Comparison of ENCODE assay signal across 15 cellular contexts in the genomic region with DNA sequence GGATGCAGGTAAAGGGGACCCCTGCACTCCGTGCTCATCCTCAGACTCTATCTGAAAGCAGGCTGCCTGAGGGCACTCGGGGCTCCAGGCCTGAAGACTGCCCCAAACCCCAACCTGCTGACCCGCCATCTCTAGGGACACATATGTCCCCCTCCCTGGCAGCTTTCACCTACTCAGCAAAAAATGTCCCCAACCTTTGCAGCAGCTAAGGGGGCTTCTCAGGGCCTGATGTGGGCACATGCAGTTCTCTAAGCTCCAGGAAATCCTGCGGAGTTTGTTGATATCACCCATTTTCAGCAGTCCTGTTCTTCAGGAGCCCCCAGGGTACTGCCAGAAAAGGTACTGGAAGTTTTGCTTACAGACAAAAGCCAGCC. TPM values are rescaled to one million over a fixed set of nuclear protein-coding genes. Genes with fewer than 3 reads are reported as not detected.
DNase-seq lines count a peak whose midpoint lies in the region; ATAC-seq, FAIRE-seq and TF ChIP-seq lines count a peak whose summit lies in the region.
"Had no signal": no experiment of that assay in that cellular context is flagged by ENCODE, and none has a peak within 500 bp of the region (broad histone marks: within the 10 kb centered on the region; RNA-seq: fewer than 3 reads in every experiment).

No MANE protein-coding gene starts in this region.

- TF ChIP-seq CTCF in OCI-LY1 (IDR thresholded peaks at IDR 0.05; ENCODE audit: low read length), result no peak
- no peak for TF ChIP-seq CTCF in bronchial epithelial cell (IDR thresholded peaks at IDR 0.05; ENCODE audit: insufficient read depth, low read length, severe bottlenecking)
- no peak for TF ChIP-seq CTCF in osteoblast (IDR thresholded peaks at IDR 0.05; ENCODE audit: extremely low read depth, low read depth, low read length)

- no peak overlapping the region for H3K4me2 ChIP-seq in OCI-LY1 (ENCODE audit: low read length)
- H3K4me2 ChIP-seq in osteoblast (ENCODE audit: insufficient read depth, low read length), result no peak overlapping the region
- H3K4me2 ChIP-seq: BLaER1 treated with 17β-estradiol and CSF1 and Interleukin-3, amounts not matched to agents 10 nM and 100 nM had no signal

- H3K9me3 Mint-ChIP-seq in activated CD4-positive, alpha-beta memory T cell treated with anti-CD3 and anti-CD28 coated beads for 36 hours, result no peaks in the 10 kb centered on the region
- H3K9me3 Mint-ChIP-seq: CD4-positive, CD25-positive, alpha-beta regulatory T cell had no signal

- FAIRE-seq in GM12892 (lab: Jason Lieb, UNC) (no peak), bronchial epithelial cell (lab: Jason Lieb, UNC) (peak; percentile 28)
- FAIRE-seq: H54 had no signal

- H3K9me3 ChIP-seq in OCI-LY1 (ENCODE audit: low read length) (no peaks in the 10 kb centered on the region), osteoblast (ENCODE audit: low read depth, low read length) (no peaks in the 10 kb centered on the region)
- H3K9me3 ChIP-seq: BLaER1 treated with 17β-estradiol and CSF1 and Interleukin-3, amounts not matched to agents 10 nM and 100 nM had no signal

- H3K27ac ChIP-seq in OCI-LY1 (ENCODE audit: low read depth, low read length, poor library complexity, severe bottlenecking) (peak overlapping the region; percentile 61), osteoblast (ENCODE audit: low read depth, low read length) (no peak overlapping the region)
- H3K27ac ChIP-seq: BLaER1 treated with 17β-estradiol and CSF1 and Interleukin-3, amounts not matched to agents 10 nM and 100 nM had no signal

- H4K20me1 ChIP-seq in OCI-LY1 (ENCODE audit: insufficient read depth, low read length), result no peaks in the 10 kb centered on the region
- peaks cover 11% of the 10 kb centered on the region for H4K20me1 ChIP-seq in osteoblast (ENCODE audit: insufficient read depth, low read length)

- H3K79me2 ChIP-seq in OCI-LY1 (ENCODE audit: insufficient read depth, low read length) (peaks cover 15% of the 10 kb centered on the region), osteoblast (ENCODE audit: insufficient read depth, low read length) (peaks cover 45% of the 10 kb centered on the region)

- peaks cover 15% of the 10 kb centered on the region for H3K36me3 Mint-ChIP-seq in activated CD4-positive, alpha-beta memory T cell treated with anti-CD3 and anti-CD28 coated beads for 36 hours

- H3K4me1 Mint-ChIP-seq in activated CD4-positive, alpha-beta memory T cell treated with anti-CD3 and anti-CD28 coated beads for 36 hours (ENCODE audit: low read depth), result peaks cover 25% of the 10 kb centered on the region

- H3K4me3 Mint-ChIP-seq in activated CD4-positive, alpha-beta memory T cell treated with anti-CD3 and anti-CD28 coated beads for 36 hours, result no peak overlapping the region

- H2AFZ ChIP-seq in OCI-LY1 (ENCODE audit: low read length) (no peak overlapping the region), osteoblast (ENCODE audit: low read length) (no peak overlapping the region)

- H3F3A ChIP-seq in OCI-LY1 (ENCODE audit: insufficient read depth, low read length), result no peaks in the 10 kb centered on the region

- CTCF ChIA-PET in activated CD4-positive, alpha-beta memory T cell treated with anti-CD3 and anti-CD28 coated beads for 36 hours (lab: Charles Lee), result interaction anchor here (1.0 to 2.3 kb wide), 4 partner anchors 10 to 38 kb away, joined by 3 to 5 read pairs (median 4); partner anchors contain the start of genes EHMT1 and MRPL41

- H3K27me3 Mint-ChIP-seq in activated CD4-positive, alpha-beta memory T cell treated with anti-CD3 and anti-CD28 coated beads for 36 hours, result no peaks in the 10 kb centered on the region
- H3K27me3 Mint-ChIP-seq: CD4-positive, CD25-positive, alpha-beta regulatory T cell had no signal

- H3K9me2 ChIP-seq in OCI-LY1 (ENCODE audit: low read depth, low read length), result no peaks in the 10 kb centered on the region

- H3K36me3 ChIP-seq in OCI-LY1 (ENCODE audit: insufficient read depth, low read length), result peaks cover 51% of the 10 kb centered on the region
- peaks cover 22% of the 10 kb centered on the region for H3K36me3 ChIP-seq in bronchial epithelial cell (ENCODE audit: control insufficient read depth, insufficient read depth, low read length)
- H3K36me3 ChIP-seq in osteoblast (ENCODE audit: insufficient read depth, low read length), result peaks cover 21% of the 10 kb centered on the region

- DNase-seq in GM12892 (ENCODE audit: insufficient read length), result no peak
- DNase-seq in bronchial epithelial cell (ENCODE audit: low read depth), result no peak
- peak; percentile 44 for DNase-seq in osteoblast (ENCODE audit: insufficient read length, low spot score, missing footprints)
- DNase-seq in dedifferentiated amniotic fluid mesenchymal stem cell (ENCODE audit: extremely low spot score), result no peak
- DNase-seq in activated CD4-positive, alpha-beta memory T cell treated with anti-CD3 and anti-CD28 coated beads for 36 hours, result no peak
- DNase-seq in GDM1 (lab: John Stamatoyannopoulos, UW), result no peak
- DNase-seq in left lobe of liver (ENCODE audit: low spot score), result no peak
- DNase-seq: AML-193; Calu3; CD4-positive, CD25-positive, alpha-beta regulatory T cell; DMS 273 treated with DMSO at 0.1 percent for 48 hours had no signal

- intact Hi-C loops in activated CD4-positive, alpha-beta memory T cell treated with anti-CD3 and anti-CD28 coated beads for 36 hours (cut with micrococcal nuclease), result no loop called here

- H3K4me1 ChIP-seq in OCI-LY1 (ENCODE audit: insufficient read depth, low read length, severe bottlenecking), result peaks cover 38% of the 10 kb centered on the region
- H3K4me1 ChIP-seq in osteoblast (ENCODE audit: insufficient read depth, low read length), result peaks cover 16% of the 10 kb centered on the region

- no peak overlapping the region for H3K4me3 ChIP-seq in OCI-LY1 (ENCODE audit: low read depth, low read length, poor library complexity, severe bottlenecking)
- H3K4me3 ChIP-seq in bronchial epithelial cell (ENCODE audit: low read depth, low read length), result no peak overlapping the region
- H3K4me3 ChIP-seq in osteoblast (ENCODE audit: insufficient read depth, low read length), result no peak overlapping the region
- H3K4me3 ChIP-seq: BLaER1 treated with 17β-estradiol and CSF1 and Interleukin-3, amounts not matched to agents 10 nM and 100 nM had no signal

- POLR2A ChIA-PET in activated CD4-positive, alpha-beta memory T cell treated with anti-CD3 and anti-CD28 coated beads for 36 hours (lab: Charles Lee), result no interaction called here

- no peak overlapping the region for H3K9ac ChIP-seq in OCI-LY1 (ENCODE audit: low read length)

- TF ChIP-seq POLR2A in GM12892 (IDR thresholded peaks at IDR 0.05; ENCODE audit: low read depth, low read length), result 0 out of 2 replicates have a peak, but pooled peaks have one; percentile 2

- H3K27me3 ChIP-seq in OCI-LY1 (ENCODE audit: insufficient read depth, low read length), result no peaks in the 10 kb centered on the region
- no peaks in the 10 kb centered on the region for H3K27me3 ChIP-seq in bronchial epithelial cell (ENCODE audit: control insufficient read depth, insufficient read depth, low read length)
- no peaks in the 10 kb centered on the region for H3K27me3 ChIP-seq in osteoblast (ENCODE audit: insufficient read depth, low read length)
- H3K27me3 ChIP-seq: BLaER1 treated with 17β-estradiol and CSF1 and Interleukin-3, amounts not matched to agents 10 nM and 100 nM had no signal

- ATAC-seq in left lobe of liver, result no peak
- ATAC-seq: HCT116 had no signal

- no peak overlapping the region for H3K27ac Mint-ChIP-seq in activated CD4-positive, alpha-beta memory T cell treated with anti-CD3 and anti-CD28 coated beads for 36 hours
- H3K27ac Mint-ChIP-seq: CD4-positive, CD25-positive, alpha-beta regulatory T cell had no signal

RNA-seq across cellular contexts. Expression of gene DPH7, which starts 2.2 kb away (rescaled TPM):
- polyA plus RNA-seq in GM12892 (2012; ENCODE audit: missing spikeins), result 30.3 TPM
- total RNA-seq in bronchial epithelial cell (23.6 and 33.7 TPM in 2 replicates), osteoblast (20.3 and 26.2 TPM in 2 replicates), left lobe of liver (14.4 TPM)
- 10 to 100 TPM; 26.6 to 30.3 TPM for total RNA-seq in activated CD4-positive, alpha-beta memory T cell treated with anti-CD3 and anti-CD28 coated beads for 36 hours

RNA-seq across cellular contexts. Expression of gene ZMYND19, which starts 9.4 kb away (rescaled TPM):
- 26.2 TPM for polyA plus RNA-seq in GM12892 (2012; ENCODE audit: missing spikeins)
- 30.7 and 34.2 TPM in 2 replicates for total RNA-seq in bronchial epithelial cell
- total RNA-seq in osteoblast, result 10.5 and 14.1 TPM in 2 replicates
- 10 to 100 TPM; 39.7 to 42.6 TPM for total RNA-seq in activated CD4-positive, alpha-beta memory T cell treated with anti-CD3 and anti-CD28 coated beads for 36 hours
- 13.0 TPM for total RNA-seq in left lobe of liver

RNA-seq across cellular contexts. Expression of gene ARRDC1, which starts 24.5 kb away (rescaled TPM):
- 15.8 TPM for polyA plus RNA-seq in GM12892 (2012; ENCODE audit: missing spikeins)
- total RNA-seq in bronchial epithelial cell (114 and 136 TPM in 2 replicates), osteoblast (11.9 and 15.0 TPM in 2 replicates), left lobe of liver (29.0 TPM)
- 10 to 100 TPM; 38.2 to 40.5 TPM for total RNA-seq in activated CD4-positive, alpha-beta memory T cell treated with anti-CD3 and anti-CD28 coated beads for 36 hours

RNA-seq across cellular contexts. Expression of gene MRPL41, which starts 29.3 kb away (rescaled TPM):
- polyA plus RNA-seq in GM12892 (2012; ENCODE audit: missing spikeins), result 15.5 TPM
- total RNA-seq in bronchial epithelial cell (64.2 and 81.8 TPM in 2 replicates), osteoblast (26.2 and 30.4 TPM in 2 replicates), left lobe of liver (100 TPM)
- 10 to 100 TPM; 48.0 to 48.8 TPM for total RNA-seq in activated CD4-positive, alpha-beta memory T cell treated with anti-CD3 and anti-CD28 coated beads for 36 hours

RNA-seq across cellular contexts. Expression of gene PNPLA7, which starts 30.7 kb away (rescaled TPM):
- polyA plus RNA-seq in GM12892 (2012; ENCODE audit: missing spikeins), result 1.1 TPM
- total RNA-seq in bronchial epithelial cell, result 0.26 TPM in 2 replicates
- total RNA-seq in osteoblast, result 1.8 and 2.7 TPM in 2 replicates
- 1 to 10 TPM; 3.1 to 4.0 TPM for total RNA-seq in activated CD4-positive, alpha-beta memory T cell treated with anti-CD3 and anti-CD28 coated beads for 36 hours
- total RNA-seq in left lobe of liver, result 17.7 TPM
